ENCODE assay signal across 8 cellular contexts in genomic region chr3:87167634-87168456, GRCh38. TPM values are rescaled to one million over a fixed set of nuclear protein-coding genes. Genes with fewer than 3 reads are reported as not detected.
DNase-seq lines count a peak whose midpoint lies in the region; ATAC-seq, FAIRE-seq and TF ChIP-seq lines count a peak whose summit lies in the region.

No MANE protein-coding gene starts in this region.

- H3K4me1 ChIP-seq in sigmoid colon: peaks cover 0 to 3% (median 0%) of the 10 kb centered on the region in 4 donors

- H3K4me1 Mint-ChIP-seq in activated T-helper 1 cell treated with anti-CD3 and anti-CD28 coated beads, Interleukin-12 subunit alpha, Interleukin-12 subunit beta, Interleukin-2, Interleukin-4 antibody, amounts not matched to agents 30 ng/mL and 10 ng/mL and 1 ng/mL, durations not matched to agents 14 hours and 24 hours and 36 hours (ENCODE audit: low read depth): peaks cover 4% of the 10 kb centered on the region

- no peak overlapping the region for H3K4me3 Mint-ChIP-seq in activated T-helper 1 cell treated with anti-CD3 and anti-CD28 coated beads, Interleukin-12 subunit alpha, Interleukin-12 subunit beta, Interleukin-2, Interleukin-4 antibody, amounts not matched to agents 30 ng/mL and 10 ng/mL and 1 ng/mL, durations not matched to agents 14 hours and 24 hours and 36 hours

- H3K27ac Mint-ChIP-seq in activated T-helper 1 cell treated with anti-CD3 and anti-CD28 coated beads, Interleukin-12 subunit alpha, Interleukin-12 subunit beta, Interleukin-2, Interleukin-4 antibody, amounts not matched to agents 30 ng/mL and 10 ng/mL and 1 ng/mL, durations not matched to agents 14 hours and 24 hours and 36 hours: no peak overlapping the region

- peak; percentile 71 for FAIRE-seq in D721Med (lab: Jason Lieb, UNC)

- no peak overlapping the region for H3K27ac ChIP-seq in sigmoid colon

- peaks cover 2% of the 10 kb centered on the region for H3K27me3 Mint-ChIP-seq in activated T-helper 1 cell treated with anti-CD3 and anti-CD28 coated beads, Interleukin-12 subunit alpha, Interleukin-12 subunit beta, Interleukin-2, Interleukin-4 antibody, amounts not matched to agents 30 ng/mL and 10 ng/mL and 1 ng/mL, durations not matched to agents 14 hours and 24 hours and 36 hours (ENCODE audit: insufficient read depth)

- H3K9me3 Mint-ChIP-seq in activated T-helper 1 cell treated with anti-CD3 and anti-CD28 coated beads, Interleukin-12 subunit alpha, Interleukin-12 subunit beta, Interleukin-2, Interleukin-4 antibody, amounts not matched to agents 30 ng/mL and 10 ng/mL and 1 ng/mL, durations not matched to agents 14 hours and 24 hours and 36 hours: no peaks in the 10 kb centered on the region

- TF ChIP-seq EP300 in sigmoid colon (IDR thresholded peaks at IDR 0.05): no peak

- 34 to 46% methylated on average over 11 of the region's 11 CpGs for WGBS in sigmoid colon, 2 donors

- H3K36me3 ChIP-seq in sigmoid colon: no peaks in the 10 kb centered on the region

- peak; percentile 72 for ATAC-seq in GM18873 (IDR thresholded peaks at IDR 0.05; ENCODE audit: low FRiP score, unreplicated experiment)
- ATAC-seq in HG03060 (IDR thresholded peaks at IDR 0.05; ENCODE audit: low read depth, unreplicated experiment): peak; percentile 56
- peak; percentile 17 to 27 for ATAC-seq in left cardiac atrium

- H3K36me3 Mint-ChIP-seq in activated T-helper 1 cell treated with anti-CD3 and anti-CD28 coated beads, Interleukin-12 subunit alpha, Interleukin-12 subunit beta, Interleukin-2, Interleukin-4 antibody, amounts not matched to agents 30 ng/mL and 10 ng/mL and 1 ng/mL, durations not matched to agents 14 hours and 24 hours and 36 hours (ENCODE audit: low read depth): no peaks in the 10 kb centered on the region

- TF ChIP-seq POLR2A in sigmoid colon (IDR thresholded peaks at IDR 0.05): no peak

- intact Hi-C loops in activated T-helper 1 cell treated with anti-CD3 and anti-CD28 coated beads, Interleukin-12 subunit alpha, Interleukin-12 subunit beta, Interleukin-2, Interleukin-4 antibody, amounts not matched to agents 30 ng/mL and 10 ng/mL and 1 ng/mL, durations not matched to agents 14 hours and 24 hours and 36 hours (cut with micrococcal nuclease): loop anchor here (1.0 to 5.0 kb wide), 3 partner anchors 198 to 466 kb away; no protein-coding TSS in a partner anchor
- intact Hi-C loops in left cardiac atrium (cut with DNase I) (loop anchor here in 1 of 2 donors (5.0 kb wide), 1 partner anchor 391 kb away; no protein-coding TSS in a partner anchor), sigmoid colon (cut with DNase I) (loop anchor here (2.0 to 5.0 kb wide), 2 partner anchors 81 to 389 kb away; no protein-coding TSS in a partner anchor)

- H3K4me3 ChIP-seq in sigmoid colon: peak overlapping the region in 3 of 4 donors; percentile 10 to 43 (median 36)

- no peaks in the 10 kb centered on the region for H3K9me3 ChIP-seq in sigmoid colon

- no peaks in the 10 kb centered on the region for H3K27me3 ChIP-seq in sigmoid colon

- TF ChIP-seq CTCF in D721Med (IDR thresholded peaks at IDR 0.05; ENCODE audit: insufficient read depth, missing control alignments) (peak; percentile 68), sigmoid colon (IDR thresholded peaks at IDR 0.05) (peak in 3 of 4 experiments; percentile 37 to 70 (median 40))

- no peak for DNase-seq in D721Med (ENCODE audit: insufficient read length, low spot score)
- peak; percentile 46 for DNase-seq in NCI-H2227 treated with DMSO at 0.1 percent for 48 hours (lab: John Stamatoyannopoulos, UW)
- DNase-seq in activated T-helper 1 cell treated with anti-CD3 and anti-CD28 coated beads, Interleukin-12 subunit alpha, Interleukin-12 subunit beta, Interleukin-2, Interleukin-4 antibody, amounts not matched to agents 30 ng/mL and 10 ng/mL and 1 ng/mL, durations not matched to agents 14 hours and 24 hours and 36 hours (ENCODE audit: low spot score): peak; percentile 16
- DNase-seq in left cardiac atrium: no peak
- DNase-seq in sigmoid colon: no peak
- DNase-seq in ecto neural progenitor cell (ENCODE audit: low spot score): no peak

RNA-seq across cellular contexts. Expression of gene CHMP2B, which starts 59.3 kb away (rescaled TPM):
- total RNA-seq in activated T-helper 1 cell treated with anti-CD3 and anti-CD28 coated beads, Interleukin-12 subunit alpha, Interleukin-12 subunit beta, Interleukin-2, Interleukin-4 antibody, amounts not matched to agents 30 ng/mL and 10 ng/mL and 1 ng/mL, durations not matched to agents 14 hours and 24 hours and 36 hours: 28.2 and 29.6 TPM in 2 replicates
- total RNA-seq in left cardiac atrium (10 to 100 TPM; 27.0 to 41.8 TPM), sigmoid colon (10 to 100 TPM; 33.2 to 50.3 (median 41.9) TPM)
- 100 to 1,000 TPM in 1 of 3 donors, 10 to 100 TPM in 2; 44.3 to 106 (median 69.7) TPM for polyA plus RNA-seq in sigmoid colon

Comparison
In these comparisons a context has a peak if more than half of its experiments do, and no peak if none do; other contexts are left out.
1. DNase-seq: peak in NCI-H2227 treated with DMSO at 0.1 percent for 48 hours (single experiment) and activated T-helper 1 cell treated with anti-CD3 and anti-CD28 coated beads, Interleukin-12 subunit alpha, Interleukin-12 subunit beta, Interleukin-2, Interleukin-4 antibody, amounts not matched to agents 30 ng/mL and 10 ng/mL and 1 ng/mL, durations not matched to agents 14 hours and 24 hours and 36 hours (single experiment); none in D721Med (single experiment), left cardiac atrium (single experiment), sigmoid colon (single experiment) and ecto neural progenitor cell (single experiment).
2. ATAC-seq: peak in every context shown above with its lines; median percentile 72 in GM18873; 56 in HG03060; 22 in left cardiac atrium.